In the genomic region with DNA sequence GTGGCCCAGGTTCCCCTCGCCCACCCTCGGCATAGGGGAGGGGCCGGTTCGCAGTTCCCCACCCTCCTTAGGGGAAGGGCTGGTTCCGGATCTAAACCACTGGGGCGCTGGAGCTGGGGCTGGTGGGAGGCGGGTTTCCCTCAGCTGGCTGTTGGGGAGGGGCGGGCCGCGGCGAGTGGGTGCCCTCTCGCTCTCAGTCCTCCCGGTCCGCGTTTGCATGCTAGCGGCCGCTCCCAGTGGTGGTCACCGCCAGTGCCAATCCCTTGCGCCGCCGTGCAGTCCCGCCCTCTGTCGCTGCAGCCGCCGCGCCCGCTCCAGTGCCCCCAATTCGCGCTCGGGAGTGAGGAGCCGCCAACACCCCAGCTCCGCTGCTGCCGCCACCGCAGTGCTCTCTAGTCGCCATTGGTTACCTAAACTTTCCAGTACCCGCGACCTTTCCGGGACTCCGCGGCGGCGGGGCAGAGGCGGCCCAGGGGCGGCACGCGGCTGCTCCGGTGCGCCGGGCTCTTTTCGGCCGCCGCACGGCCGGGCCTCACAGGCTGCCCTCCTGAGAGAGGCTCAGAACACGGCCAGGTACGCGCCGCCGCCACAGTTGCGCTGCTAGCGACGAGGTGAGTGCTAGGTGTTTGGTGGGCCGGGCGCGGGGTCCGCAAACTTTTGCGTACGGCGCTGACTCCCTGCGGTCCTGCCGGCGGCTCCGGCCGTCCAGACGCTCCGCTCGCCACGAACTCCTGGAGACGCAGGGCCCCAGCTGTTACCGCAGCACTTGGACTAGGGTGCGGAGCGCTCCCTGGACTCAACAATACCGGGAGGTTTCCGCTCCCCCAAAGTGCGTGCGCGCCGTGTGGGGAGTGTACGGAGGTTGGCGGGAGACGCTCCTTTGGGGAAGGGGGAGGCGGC, we compare ENCODE assay signal across 14 cellular contexts. TPM values are rescaled to one million over a fixed set of nuclear protein-coding genes. Genes with fewer than 3 reads are reported as not detected.
A peak's percentile ranks its signal among the peaks of the same experiment; 100 is the strongest.
DNase-seq lines count a peak whose midpoint lies in the region; ATAC-seq and TF ChIP-seq lines count a peak whose summit lies in the region.
"Had no signal": no experiment of that assay in that cellular context is flagged by ENCODE, and none has a peak within 500 bp of the region (broad histone marks: within the 10 kb centered on the region; RNA-seq: fewer than 3 reads in every experiment).

A gene (plus strand): TSS at position 326 of the 900 bp plus-strand sequence. CDS start 114,388 bp downstream, outside the sequence.

- no peaks in the 10 kb centered on the region for H3K9me3 ChIP-seq in ectodermal cell (ENCODE audit: control insufficient read depth, low read length)
- H3K9me3 ChIP-seq in tibial nerve, result no peaks in the 10 kb centered on the region

- DNase-seq in stimulated activated CD4-positive, alpha-beta T cell treated with anti-CD3 and anti-CD28 coated beads, Interleukin-1b, Interleukin-23, amount 100 ng/mL, for 48 hours, result peak; percentile 1
- no peak for DNase-seq in stimulated activated CD4-positive, alpha-beta T cell treated with anti-CD3 and anti-CD28 coated beads, Interleukin-4, amount 100 ng/mL, for 24 hours
- DNase-seq in mesendoderm, result peak; percentile 86
- DNase-seq in tibial nerve (ENCODE audit: low spot score in 2 of 2), result no peak
- DNase-seq in ureter (ENCODE audit: low spot score), result no peak
- DNase-seq: hippocampal formation, NCI-H1436, NCI-H524 had no signal

- H4K5ac ChIP-seq in mesendoderm (ENCODE audit: low read length), result no peak within 1 kb of the TSS

- no peak for TF ChIP-seq CTCF in tibial nerve (IDR thresholded peaks at IDR 0.05)

- H3K23ac ChIP-seq in mesendoderm (ENCODE audit: low read length), result peak within 1 kb of the TSS; percentile 24

- peak within 1 kb of the TSS; percentile 27 for H3K4me2 ChIP-seq in mesendoderm (ENCODE audit: low read length)

- 0% methylated on average over 92 of the region's 92 CpGs for WGBS in ectodermal cell, 2 experiments
- WGBS in mesendoderm (ENCODE audit: extremely low coverage, insufficient coverage, low lambda C conversion rate), result no CpG with 5 or more reads among the region's 92 CpGs
- WGBS in urinary bladder, result under 1% methylated on average over 92 of the region's 92 CpGs
- 2% methylated on average over 11 of the region's 92 CpGs; no CpG with 5 or more reads in 1 of the 2 donors for WGBS in tibial nerve, 2 donors

- no peak within 1 kb of the TSS for H2AK5ac ChIP-seq in mesendoderm (ENCODE audit: low read length)

- H3K27me3 ChIP-seq in ectodermal cell (ENCODE audit: control insufficient read depth, insufficient read depth, low read length, poor library complexity, severe bottlenecking) (no peaks in the 10 kb centered on the region), mesendoderm (ENCODE audit: insufficient read depth, low read length, poor library complexity) (no peaks in the 10 kb centered on the region), tibial nerve (no peaks in the 10 kb centered on the region)

- H2BK15ac ChIP-seq in mesendoderm (replicated peaks; ENCODE audit: low read depth), result no peak within 1 kb of the TSS

- H3K27ac ChIP-seq in ectodermal cell (ENCODE audit: insufficient read depth, low read depth, low read length, poor library complexity, severe bottlenecking) (peak within 1 kb of the TSS; percentile 36), mesendoderm (ENCODE audit: low read depth, low read length) (peak within 1 kb of the TSS; percentile 81), urinary bladder (ENCODE audit: low read depth) (peak within 1 kb of the TSS; percentile 32), tibial nerve (no peak within 1 kb of the TSS)

- no peak within 1 kb of the TSS for H4K8ac ChIP-seq in mesendoderm (ENCODE audit: low read depth, low read length)

- no peak within 1 kb of the TSS for H2BK5ac ChIP-seq in mesendoderm (ENCODE audit: low read length)

- H3K56ac ChIP-seq in mesendoderm (ENCODE audit: low read length), result peak within 1 kb of the TSS; percentile 90

- H2BK120ac ChIP-seq in mesendoderm (ENCODE audit: low read depth, low read length), result peak within 1 kb of the TSS; percentile 82

- H3K79me2 ChIP-seq in mesendoderm (ENCODE audit: control insufficient read depth, insufficient read depth, low read length), result peaks cover 28% of the 10 kb centered on the region

- peak within 1 kb of the TSS; percentile 89 for H3K4ac ChIP-seq in mesendoderm (ENCODE audit: low read depth, low read length)

- ATAC-seq in HG02759 (IDR thresholded peaks at IDR 0.05; ENCODE audit: unreplicated experiment), result no peak

- TF ChIP-seq EP300 in tibial nerve (IDR thresholded peaks at IDR 0.05), result no peak

- no peaks in the 10 kb centered on the region for H3K79me1 ChIP-seq in mesendoderm (ENCODE audit: low read length)

- no peak for TF ChIP-seq POLR2A in tibial nerve (IDR thresholded peaks at IDR 0.05)

- peaks cover 7% of the 10 kb centered on the region for H3K4me1 ChIP-seq in ectodermal cell (ENCODE audit: control insufficient read depth, insufficient read depth, low read length)
- no peaks in the 10 kb centered on the region for H3K4me1 ChIP-seq in mesendoderm (ENCODE audit: control insufficient read depth, low read depth, low read length)
- H3K4me1 ChIP-seq in urinary bladder (ENCODE audit: insufficient read depth), result no peaks in the 10 kb centered on the region
- peaks cover 0 to 16% (median 0%) of the 10 kb centered on the region in 4 donors for H3K4me1 ChIP-seq in tibial nerve

- H3K4me3 ChIP-seq in ectodermal cell (ENCODE audit: insufficient read depth, low read depth, low read length) (peak within 1 kb of the TSS; percentile 63), mesendoderm (ENCODE audit: low read length) (peak within 1 kb of the TSS; percentile 74), urinary bladder (ENCODE audit: low read depth, low read length) (peak within 1 kb of the TSS; percentile 38), tibial nerve (peak within 1 kb of the TSS in 2 of 4 donors; percentile 15 to 45)

- H3K18ac ChIP-seq in mesendoderm (ENCODE audit: low read length), result peak within 1 kb of the TSS; percentile 95

- H3K36me3 ChIP-seq in ectodermal cell (ENCODE audit: control insufficient read depth, insufficient read depth, low read length) (no peaks in the 10 kb centered on the region), mesendoderm (ENCODE audit: control insufficient read depth, insufficient read depth, low read length) (no peaks in the 10 kb centered on the region), urinary bladder (ENCODE audit: insufficient read depth) (peaks cover 1% of the 10 kb centered on the region), tibial nerve (no peaks in the 10 kb centered on the region)

- H3K9ac ChIP-seq in mesendoderm (ENCODE audit: low read length), result peak within 1 kb of the TSS; percentile 88

RNA-seq across cellular contexts. Expression of the gene that starts here (rescaled TPM):
- 4.8 TPM for polyA plus RNA-seq in ectodermal cell (2013, experiment 1 of 4)
- polyA plus RNA-seq in ectodermal cell (2013, experiment 2 of 4), result 4.3 TPM
- polyA plus RNA-seq in ectodermal cell (2013, experiment 3 of 4), result 4.0 TPM
- polyA plus RNA-seq in ectodermal cell (2013, experiment 4 of 4), result 3.7 TPM
- polyA plus RNA-seq in mesendoderm (2013, experiment 1 of 2), result 3.7 TPM
- 4.0 TPM for polyA plus RNA-seq in mesendoderm (2013, experiment 2 of 2)
- total RNA-seq in urinary bladder (not detected), tibial nerve (1 to 10 TPM in 1 of 4 donors, under 1 TPM in 1, not detected in 2; 0.78 to 5.7 TPM), ureter (not detected)
- polyA plus RNA-seq in urinary bladder, result 0.25 TPM
- total RNA-seq: activated T-cell treated with anti-CD3 and anti-CD28 coated beads, Interleukin-2, amount 50 U/mL, for 72 hours; endothelial cell of umbilical vein; osteocyte had no signal
- polyA plus RNA-seq: endothelial cell of umbilical vein had no signal

Comparison
In these comparisons a context has a peak if more than half of its experiments do, and no peak if none do; other contexts are left out.
1. DNase-seq: peak in stimulated activated CD4-positive, alpha-beta T cell treated with anti-CD3 and anti-CD28 coated beads, Interleukin-1b, Interleukin-23, amount 100 ng/mL, for 48 hours (single experiment) and mesendoderm (single experiment); none in stimulated activated CD4-positive, alpha-beta T cell treated with anti-CD3 and anti-CD28 coated beads, Interleukin-4, amount 100 ng/mL, for 24 hours (single experiment), tibial nerve (0 of 2) and ureter (single experiment).
2. H3K27ac ChIP-seq: peak in ectodermal cell (single experiment), mesendoderm (single experiment) and urinary bladder (single experiment); none in tibial nerve (0 of 4).